Comparison of ENCODE assay signal across 1 cellular context in the genomic region with DNA sequence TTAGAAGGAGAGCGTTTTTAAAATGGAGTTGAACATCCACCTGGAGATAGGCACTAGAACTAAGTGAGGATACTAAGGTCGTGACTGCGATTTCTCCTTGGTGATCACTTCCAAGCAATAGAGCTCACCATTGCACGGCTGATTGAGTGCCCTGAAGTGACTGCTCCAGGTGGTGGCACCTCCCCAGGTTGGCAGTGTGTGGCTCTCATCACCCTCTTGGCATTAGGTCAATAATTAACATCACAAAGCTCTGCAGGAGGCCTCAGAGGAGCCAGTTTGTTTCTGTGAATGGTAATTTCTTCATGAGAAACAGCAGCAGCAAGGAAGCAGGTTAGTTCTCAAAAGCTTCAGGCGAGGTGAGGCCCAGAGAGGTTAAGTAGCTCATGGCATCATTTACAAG.
TF ChIP-seq lines count a peak whose summit lies in the region.

No MANE protein-coding gene starts in this region.

TF ChIP-seq in H1, 55 proteins besides CTCF, POLR2A, EP300 and RAD21 (continued from another document):
- TF ChIP-seq, protein P1, sequence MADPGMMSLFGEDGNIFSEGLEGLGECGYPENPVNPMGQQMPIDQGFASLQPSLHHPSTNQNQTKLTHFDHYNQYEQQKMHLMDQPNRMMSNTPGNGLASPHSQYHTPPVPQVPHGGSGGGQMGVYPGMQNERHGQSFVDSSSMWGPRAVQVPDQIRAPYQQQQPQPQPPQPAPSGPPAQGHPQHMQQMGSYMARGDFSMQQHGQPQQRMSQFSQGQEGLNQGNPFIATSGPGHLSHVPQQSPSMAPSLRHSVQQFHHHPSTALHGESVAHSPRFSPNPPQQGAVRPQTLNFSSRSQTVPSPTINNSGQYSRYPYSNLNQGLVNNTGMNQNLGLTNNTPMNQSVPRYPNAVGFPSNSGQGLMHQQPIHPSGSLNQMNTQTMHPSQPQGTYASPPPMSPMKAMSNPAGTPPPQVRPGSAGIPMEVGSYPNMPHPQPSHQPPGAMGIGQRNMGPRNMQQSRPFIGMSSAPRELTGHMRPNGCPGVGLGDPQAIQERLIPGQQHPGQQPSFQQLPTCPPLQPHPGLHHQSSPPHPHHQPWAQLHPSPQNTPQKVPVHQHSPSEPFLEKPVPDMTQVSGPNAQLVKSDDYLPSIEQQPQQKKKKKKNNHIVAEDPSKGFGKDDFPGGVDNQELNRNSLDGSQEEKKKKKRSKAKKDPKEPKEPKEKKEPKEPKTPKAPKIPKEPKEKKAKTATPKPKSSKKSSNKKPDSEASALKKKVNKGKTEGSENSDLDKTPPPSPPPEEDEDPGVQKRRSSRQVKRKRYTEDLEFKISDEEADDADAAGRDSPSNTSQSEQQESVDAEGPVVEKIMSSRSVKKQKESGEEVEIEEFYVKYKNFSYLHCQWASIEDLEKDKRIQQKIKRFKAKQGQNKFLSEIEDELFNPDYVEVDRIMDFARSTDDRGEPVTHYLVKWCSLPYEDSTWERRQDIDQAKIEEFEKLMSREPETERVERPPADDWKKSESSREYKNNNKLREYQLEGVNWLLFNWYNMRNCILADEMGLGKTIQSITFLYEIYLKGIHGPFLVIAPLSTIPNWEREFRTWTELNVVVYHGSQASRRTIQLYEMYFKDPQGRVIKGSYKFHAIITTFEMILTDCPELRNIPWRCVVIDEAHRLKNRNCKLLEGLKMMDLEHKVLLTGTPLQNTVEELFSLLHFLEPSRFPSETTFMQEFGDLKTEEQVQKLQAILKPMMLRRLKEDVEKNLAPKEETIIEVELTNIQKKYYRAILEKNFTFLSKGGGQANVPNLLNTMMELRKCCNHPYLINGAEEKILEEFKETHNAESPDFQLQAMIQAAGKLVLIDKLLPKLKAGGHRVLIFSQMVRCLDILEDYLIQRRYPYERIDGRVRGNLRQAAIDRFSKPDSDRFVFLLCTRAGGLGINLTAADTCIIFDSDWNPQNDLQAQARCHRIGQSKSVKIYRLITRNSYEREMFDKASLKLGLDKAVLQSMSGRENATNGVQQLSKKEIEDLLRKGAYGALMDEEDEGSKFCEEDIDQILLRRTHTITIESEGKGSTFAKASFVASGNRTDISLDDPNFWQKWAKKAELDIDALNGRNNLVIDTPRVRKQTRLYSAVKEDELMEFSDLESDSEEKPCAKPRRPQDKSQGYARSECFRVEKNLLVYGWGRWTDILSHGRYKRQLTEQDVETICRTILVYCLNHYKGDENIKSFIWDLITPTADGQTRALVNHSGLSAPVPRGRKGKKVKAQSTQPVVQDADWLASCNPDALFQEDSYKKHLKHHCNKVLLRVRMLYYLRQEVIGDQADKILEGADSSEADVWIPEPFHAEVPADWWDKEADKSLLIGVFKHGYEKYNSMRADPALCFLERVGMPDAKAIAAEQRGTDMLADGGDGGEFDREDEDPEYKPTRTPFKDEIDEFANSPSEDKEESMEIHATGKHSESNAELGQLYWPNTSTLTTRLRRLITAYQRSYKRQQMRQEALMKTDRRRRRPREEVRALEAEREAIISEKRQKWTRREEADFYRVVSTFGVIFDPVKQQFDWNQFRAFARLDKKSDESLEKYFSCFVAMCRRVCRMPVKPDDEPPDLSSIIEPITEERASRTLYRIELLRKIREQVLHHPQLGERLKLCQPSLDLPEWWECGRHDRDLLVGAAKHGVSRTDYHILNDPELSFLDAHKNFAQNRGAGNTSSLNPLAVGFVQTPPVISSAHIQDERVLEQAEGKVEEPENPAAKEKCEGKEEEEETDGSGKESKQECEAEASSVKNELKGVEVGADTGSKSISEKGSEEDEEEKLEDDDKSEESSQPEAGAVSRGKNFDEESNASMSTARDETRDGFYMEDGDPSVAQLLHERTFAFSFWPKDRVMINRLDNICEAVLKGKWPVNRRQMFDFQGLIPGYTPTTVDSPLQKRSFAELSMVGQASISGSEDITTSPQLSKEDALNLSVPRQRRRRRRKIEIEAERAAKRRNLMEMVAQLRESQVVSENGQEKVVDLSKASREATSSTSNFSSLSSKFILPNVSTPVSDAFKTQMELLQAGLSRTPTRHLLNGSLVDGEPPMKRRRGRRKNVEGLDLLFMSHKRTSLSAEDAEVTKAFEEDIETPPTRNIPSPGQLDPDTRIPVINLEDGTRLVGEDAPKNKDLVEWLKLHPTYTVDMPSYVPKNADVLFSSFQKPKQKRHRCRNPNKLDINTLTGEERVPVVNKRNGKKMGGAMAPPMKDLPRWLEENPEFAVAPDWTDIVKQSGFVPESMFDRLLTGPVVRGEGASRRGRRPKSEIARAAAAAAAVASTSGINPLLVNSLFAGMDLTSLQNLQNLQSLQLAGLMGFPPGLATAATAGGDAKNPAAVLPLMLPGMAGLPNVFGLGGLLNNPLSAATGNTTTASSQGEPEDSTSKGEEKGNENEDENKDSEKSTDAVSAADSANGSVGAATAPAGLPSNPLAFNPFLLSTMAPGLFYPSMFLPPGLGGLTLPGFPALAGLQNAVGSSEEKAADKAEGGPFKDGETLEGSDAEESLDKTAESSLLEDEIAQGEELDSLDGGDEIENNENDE (IDR thresholded peaks at IDR 0.05; ENCODE audit: insufficient replicate concordance, low read length): no peak
